ENCODE assay signal across 24 cellular contexts in genomic region chr18:7562491-7562890, GRCh38.
"Had no signal": no experiment of that assay in that cellular context is flagged by ENCODE, and none has a peak within 500 bp of the region (broad histone marks: within the 10 kb centered on the region; RNA-seq: fewer than 3 reads in every experiment).

No MANE protein-coding gene starts in this region.

- H3K27me3 ChIP-seq: brain microvascular endothelial cell, esophagus muscularis mucosa, pancreas, right lobe of liver, vagina had no signal

- ATAC-seq: activated CD8-positive, alpha-beta T cell treated with anti-CD3 and anti-CD28 coated beads, Interleukin-2, amount 10 ng/mL, durations not matched to agents 7 days and 5 days; effector memory CD8-positive, alpha-beta T cell; natural killer cell treated with Interleukin-12 subunit alpha and Interleukin-12 subunit beta and Interleukin-15 and Interleukin-18, amount 100 ng/mL, for 72 hours; pancreas; right lobe of liver; stimulated activated memory B cell treated with anti-CD40 and anti-IgM and Interleukin-4, amounts not matched to agents 10 μg/mL and 1 μg/mL and 100 μg/mL, for 72 hours had no signal

- FAIRE-seq: frontal cortex, islet of Langerhans, pancreas, small intestine had no signal

- H3K4me3 ChIP-seq: esophagus muscularis mucosa, pancreas, right lobe of liver, stomach, suprapubic skin, vagina had no signal

- H3K9me3 ChIP-seq: esophagus muscularis mucosa, pancreas, right lobe of liver, stomach, suprapubic skin, vagina had no signal

- H3K27ac ChIP-seq: brain microvascular endothelial cell, dorsolateral prefrontal cortex, esophagus muscularis mucosa, pancreas, right lobe of liver, stomach, suprapubic skin, vagina had no signal

- H3K36me3 ChIP-seq: brain microvascular endothelial cell, esophagus muscularis mucosa, pancreas, right lobe of liver, stomach, suprapubic skin, vagina had no signal

- DNase-seq: activated CD4-positive, alpha-beta T cell treated with anti-CD3 and anti-CD28 coated beads for 1 hour; activated CD4-positive, alpha-beta T cell treated with anti-CD3 and anti-CD28 coated beads, Interleukin-2, amount 50 U/mL, for 1 hour; activated CD8-positive, alpha-beta T cell treated with anti-CD3 and anti-CD28 coated beads, Interleukin-2, amount 10 ng/mL, durations not matched to agents 7 days and 5 days; activated gamma-delta T cell treated with Interleukin-2 at 50 U/mL for 16 hours; aorta; brain microvascular endothelial cell; central memory CD4-positive, alpha-beta T cell; dorsolateral prefrontal cortex; effector memory CD8-positive, alpha-beta T cell; glutamatergic neuron; midbrain; pancreas; right lobe of liver; small intestine; stimulated activated CD4-positive, alpha-beta T cell treated with anti-CD3 and anti-CD28 coated beads, Interleukin-15, amount 100 ng/mL, for 24 hours; stomach; trophoblast cell had no signal
